Comparison of ENCODE assay signal across 8 cellular contexts in genomic region chr4:153497988-153498967, GRCh38. TPM values are rescaled to one million over a fixed set of nuclear protein-coding genes. Genes with fewer than 3 reads are reported as not detected.
DNase-seq lines count a peak whose midpoint lies in the region; ATAC-seq, FAIRE-seq and TF ChIP-seq lines count a peak whose summit lies in the region.

No MANE protein-coding gene starts in this region.

- TF ChIP-seq POLR2A in right lobe of liver (IDR thresholded peaks at IDR 0.05) (no peak), HepG2 (IDR thresholded peaks at IDR 0.05; ENCODE audit: insufficient read depth in 1 of 2, low read depth in 2 of 2, low read length in 2 of 2) (no peak)

- H2AFZ ChIP-seq in HepG2 (ENCODE audit: low read length), result no peak overlapping the region

- H3K79me2 ChIP-seq in HepG2 (ENCODE audit: insufficient read depth, low read length), result no peaks in the 10 kb centered on the region

- H3K4me1 ChIP-seq in right lobe of liver (peaks cover 0 to 10% (median 0%) of the 10 kb centered on the region in 4 donors), HepG2 (ENCODE audit: insufficient read depth, low read length) (peaks cover 8% of the 10 kb centered on the region; the same call in 1 of the 2 replicates), mucosa of rectum (ENCODE audit: control insufficient read depth in 2 of 2, insufficient read depth in 2 of 2, low read length in 2 of 2) (peaks cover 3 to 11% of the 10 kb centered on the region in 2 donors)

- no peaks in the 10 kb centered on the region for H4K20me1 ChIP-seq in HepG2 (ENCODE audit: insufficient read depth, low read length)

- intact Hi-C loops in right lobe of liver (cut with DNase I) (no loop called here), HepG2 (cut with micrococcal nuclease; ENCODE audit: unreplicated experiment) (no loop called here)

- no peak for TF ChIP-seq RAD21 in HepG2 (CRISPR knock-in tag; IDR thresholded peaks at IDR 0.05)

- H3K9ac ChIP-seq in HepG2 (ENCODE audit: insufficient read depth, low read depth, low read length) (no peak overlapping the region), mucosa of rectum (ENCODE audit: low read depth in 1 of 2, low read length in 2 of 2) (no peak overlapping the region)

- peak overlapping the region in 1 of 3 donors; percentile 16 for H3K27ac ChIP-seq in right lobe of liver
- no peak overlapping the region for H3K27ac ChIP-seq in HepG2 (ENCODE audit: extremely low read length, insufficient read depth, low read length)
- H3K27ac ChIP-seq in angular gyrus (ENCODE audit: low read depth, low read length), result peak overlapping the region; percentile 79
- H3K27ac ChIP-seq in mucosa of rectum (ENCODE audit: low read depth in 2 of 2, low read length in 2 of 2), result peak overlapping the region; percentile 9 to 32

- WGBS in right lobe of liver (ENCODE audit: insufficient coverage, low coverage, low lambda C conversion rate, missing lambda C conversion rate), result 55% methylated on average over 9 of the region's 9 CpGs
- 83% methylated on average over 9 of the region's 9 CpGs for WGBS in HepG2 (ENCODE audit: low lambda C conversion rate)

- ATAC-seq in right lobe of liver (peak; percentile 15 to 68 (median 27)), HepG2 (no peak), HG03039 (IDR thresholded peaks at IDR 0.05; ENCODE audit: unreplicated experiment) (peak; percentile 48)

- no peak for DNase-seq in right lobe of liver
- DNase-seq in HepG2 (ENCODE audit: low spot score), result no peak
- no peak for DNase-seq in NCI-H2227 (lab: John Stamatoyannopoulos, UW; ENCODE audit: unreplicated experiment)
- DNase-seq in OCI-M1 (lab: John Stamatoyannopoulos, UW), result no peak
- DNase-seq in DMS114 treated with DMSO at 0.1 percent for 48 hours (lab: John Stamatoyannopoulos, UW; ENCODE audit: unreplicated experiment), result no peak

- in situ Hi-C loops in HepG2 (cut with HindIII; ENCODE audit: extremely low pct_ligation_motif_present, low pct_unique_long_range_greater_than_20kb), result no loop called here

- BruUV-seq in HepG2 (replicated peaks; lab: Mats Ljungman, UMichigan), result no TSS peak

- TF ChIP-seq CTCF in right lobe of liver (IDR thresholded peaks at IDR 0.05) (no peak), HepG2 (CRISPR knock-in tag; IDR thresholded peaks at IDR 0.05) (no peak)

- no peak for FAIRE-seq in HepG2 (lab: Jason Lieb, UNC)

- TF ChIP-seq EP300 in HepG2 (IDR thresholded peaks at IDR 0.05; ENCODE audit: low read depth in 2 of 2, low read length in 2 of 2) (no peak), HepG2 (CRISPR knock-in tag; IDR thresholded peaks at IDR 0.05; ENCODE audit: borderline replicate concordance) (no peak)

- H3K27me3 ChIP-seq in right lobe of liver (no peaks in the 10 kb centered on the region), HepG2 (ENCODE audit: control insufficient read depth in 1 of 2, insufficient read depth in 2 of 2, low read length in 2 of 2) (no peaks in the 10 kb centered on the region), mucosa of rectum (ENCODE audit: control insufficient read depth in 2 of 2, insufficient read depth in 2 of 2, low read length in 2 of 2) (no peaks in the 10 kb centered on the region)

- H3K9me3 ChIP-seq in right lobe of liver (no peaks in the 10 kb centered on the region), HepG2 (ENCODE audit: low read length) (no peaks in the 10 kb centered on the region), mucosa of rectum (ENCODE audit: control insufficient read depth in 2 of 2, low read length in 2 of 2) (no peaks in the 10 kb centered on the region)

- H3K4me3 ChIP-seq in right lobe of liver (no peak overlapping the region), HepG2 (replicated peaks in 1 of 3; ENCODE audit: insufficient read depth in 1 of 3, low read depth in 2 of 3, low read length in 3 of 3) (no peak overlapping the region), mucosa of rectum (ENCODE audit: low read length in 2 of 2) (no peak overlapping the region)

- no peak overlapping the region for H3K4me2 ChIP-seq in HepG2 (ENCODE audit: low read depth, low read length)

- POLR2A ChIA-PET in HepG2 (lab: Yijun Ruan, JAX), result no interaction called here

- H3K36me3 ChIP-seq in right lobe of liver, result no peaks in the 10 kb centered on the region
- H3K36me3 ChIP-seq in HepG2 (replicated peaks in 1 of 2; ENCODE audit: control insufficient read depth in 1 of 2, insufficient read depth in 2 of 2, low read length in 2 of 2), result no peaks in the 10 kb centered on the region
- no peaks in the 10 kb centered on the region for H3K36me3 ChIP-seq in mucosa of rectum (ENCODE audit: control insufficient read depth in 2 of 2, insufficient read depth in 2 of 2, low read length in 2 of 2)

- CTCF ChIA-PET in HepG2 (lab: Yijun Ruan, JAX; ENCODE audit: low intra/inter-chr PET ratio, low total read pairs), result no interaction called here

TF ChIP-seq in HepG2, 621 proteins besides CTCF, POLR2A, EP300 and RAD21 (continues in another document):
- TF ChIP-seq MLXIP (CRISPR knock-in tag; IDR thresholded peaks at IDR 0.05; ENCODE audit: borderline replicate concordance) (no peak), MAZ (IDR thresholded peaks at IDR 0.05; ENCODE audit: borderline replicate concordance, low read depth, low read length) (no peak), MAZ (CRISPR knock-in tag; IDR thresholded peaks at IDR 0.05; ENCODE audit: low read depth) (no peak), KLF13 (CRISPR knock-in tag; IDR thresholded peaks at IDR 0.05) (no peak), TEAD3 (CRISPR knock-in tag; optimal IDR thresholded peaks at IDR 0.05; ENCODE audit: borderline replicate concordance) (no peak), ZNF24 (IDR thresholded peaks at IDR 0.05) (no peak)

RNA-seq across cellular contexts. Expression of gene TMEM131L, which starts 32.1 kb away (rescaled TPM):
- total RNA-seq in right lobe of liver (10 to 100 TPM; 13.2 to 19.6 (median 14.8) TPM), HepG2 (2016; rRNA removed; fragmentation: Illumina TruSeq; extraction: Trizol) (2.4 and 4.5 TPM in 2 replicates)
- total RNA-seq in HepG2 (2016; cell fraction: cytosol; rRNA removed; fragmentation: Illumina TruSeq; extraction: Trizol; ENCODE audit: low read depth), result 1.2 and 1.4 TPM in 2 replicates
- total RNA-seq in HepG2 (2016; cell fraction: insoluble cytoplasmic fraction; rRNA removed; fragmentation: Illumina TruSeq; extraction: Trizol), result 2.7 and 4.5 TPM in 2 replicates
- total RNA-seq in HepG2 (2016; cell fraction: membrane; rRNA removed; fragmentation: Illumina TruSeq; extraction: Trizol), result 1.1 and 2.7 TPM in 2 replicates
- 10.8 and 10.9 TPM in 2 replicates for total RNA-seq in HepG2 (2016; cell fraction: nucleus; rRNA removed; fragmentation: Illumina TruSeq; extraction: Trizol)
- 2.2 and 2.8 TPM in 2 replicates for polyA plus RNA-seq in HepG2 (2011; rRNA removed)
- 1.3 and 2.2 TPM in 2 replicates for polyA plus RNA-seq in HepG2 (2011; cell fraction: cytosol; rRNA removed)
- 4.1 and 4.5 TPM in 2 replicates for polyA plus RNA-seq in HepG2 (2011; cell fraction: nucleus; rRNA removed)
- polyA plus RNA-seq in HepG2 (2012), result 2.3 and 5.2 TPM in 2 replicates
- 0.16 and 0.25 TPM in 2 replicates for polyA plus RNA-seq in HepG2 (2016; cell fraction: cytosol; fragmentation: Illumina TruSeq; extraction: Trizol; ENCODE audit: low read depth)
- polyA plus RNA-seq in HepG2 (2016; cell fraction: insoluble cytoplasmic fraction; fragmentation: Illumina TruSeq; extraction: Trizol; ENCODE audit: low read depth), result 1.7 and 2.1 TPM in 2 replicates
- 0.18 and 0.30 TPM in 2 replicates for polyA plus RNA-seq in HepG2 (2016; cell fraction: membrane; fragmentation: Illumina TruSeq; extraction: Trizol; ENCODE audit: low read depth)
- 6.6 and 8.4 TPM in 2 replicates for polyA plus RNA-seq in HepG2 (2016; cell fraction: nucleus; fragmentation: Illumina TruSeq; extraction: Trizol; ENCODE audit: insufficient read depth, low read depth)
- polyA minus RNA-seq in HepG2 (2011; rRNA and poly(A)+ RNA removed; ENCODE audit: low replicate concordance), result 5.2 and 8.7 TPM in 2 replicates
- 3.6 and 7.2 TPM in 2 replicates for polyA minus RNA-seq in HepG2 (2011; cell fraction: cytosol; rRNA and poly(A)+ RNA removed)
- polyA minus RNA-seq in HepG2 (2011; cell fraction: nucleus; rRNA and poly(A)+ RNA removed), result 10.8 and 14.8 TPM in 2 replicates
